Comparison of ENCODE assay signal across 8 cellular contexts in the genomic region with DNA sequence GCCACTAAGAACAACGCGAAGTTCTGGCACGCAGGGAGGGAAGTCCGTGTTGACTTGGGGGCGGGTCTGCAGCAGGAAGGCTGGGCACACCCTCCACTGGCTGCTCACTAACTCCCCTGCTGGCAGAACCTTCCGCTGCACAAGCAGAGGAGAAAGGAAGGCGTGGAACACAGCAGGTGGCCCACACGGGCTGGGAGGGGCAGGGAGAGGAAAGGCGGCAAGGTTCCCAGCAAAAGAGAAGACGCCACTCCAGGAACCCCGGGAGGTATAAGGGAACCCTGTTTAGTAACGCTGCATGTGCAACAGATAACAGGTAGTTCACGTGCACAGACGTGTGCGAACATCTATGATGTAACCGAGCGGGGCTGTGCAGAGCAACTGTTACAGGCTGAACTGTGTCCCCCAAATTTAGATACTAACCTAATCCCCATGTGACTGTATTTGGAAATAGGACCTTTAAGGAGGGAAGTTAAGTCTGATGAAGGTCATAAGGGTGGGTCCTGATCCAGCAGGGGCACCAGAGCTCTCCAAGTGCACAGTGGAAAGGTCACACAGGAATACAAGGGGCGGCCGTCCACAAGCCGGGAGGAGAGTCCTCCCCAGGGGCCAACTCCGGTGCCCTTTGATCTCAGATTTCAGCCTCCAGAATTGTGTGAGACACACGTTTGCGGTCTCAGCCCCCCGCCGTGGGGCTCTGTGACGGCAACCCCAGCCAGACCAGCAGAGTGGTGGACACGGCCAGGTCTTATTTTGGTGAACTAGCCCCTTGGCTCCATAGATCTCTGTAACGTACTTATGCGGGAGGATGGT.
DNase-seq lines count a peak whose midpoint lies in the region; ATAC-seq, FAIRE-seq and TF ChIP-seq lines count a peak whose summit lies in the region.
"Not testable (repeated sequence)": the region's sequence is repeated elsewhere in the genome, so short reads cannot be mapped to it uniquely, and the experiment has no call there.

No MANE protein-coding gene starts in this region.

- DNase-seq in HTR-8/SVneo (ENCODE audit: insufficient read length, low spot score); Right ventricle myocardium superior: not testable (repeated sequence)
- peak; percentile 84 for DNase-seq in NCI-H82 (lab: John Stamatoyannopoulos, UW)
- peak; percentile 23 for DNase-seq in activated CD4-positive, alpha-beta T cell treated with anti-CD3 and anti-CD28 coated beads, Interleukin-2, amount 10 ng/mL, durations not matched to agents 7 days and 5 days
- peak; percentile 24 for DNase-seq in brain microvascular endothelial cell
- DNase-seq in mucosa of descending colon: peak in 2 of 3 donors; percentile 59 to 80
- DNase-seq in stimulated activated CD4-positive, alpha-beta T cell treated with anti-CD3 and anti-CD28 coated beads, Interleukin-15, amount 100 ng/mL, for 24 hours: peak; percentile 18

- POLR2A ChIA-PET in activated CD4-positive, alpha-beta T cell treated with anti-CD3 and anti-CD28 coated beads, Interleukin-2, amount 10 ng/mL, durations not matched to agents 7 days and 5 days (lab: Charles Lee): not testable (repeated sequence)

- H3K27ac ChIP-seq in C4-2B, brain microvascular endothelial cell: not testable (repeated sequence)

- peak; percentile 67 for TF ChIP-seq CTCF in C4-2B (conservative IDR thresholded peaks at IDR 0.05)
- TF ChIP-seq CTCF in brain microvascular endothelial cell (IDR thresholded peaks at IDR 0.05; ENCODE audit: low read depth, low read length, missing control alignments): peak; percentile 56
- TF ChIP-seq CTCF in mucosa of descending colon (IDR thresholded peaks at IDR 0.05): peak; percentile 37

- peaks cover 23% of the 10 kb centered on the region for H3K36me3 Mint-ChIP-seq in activated CD4-positive, alpha-beta T cell treated with anti-CD3 and anti-CD28 coated beads, Interleukin-2, amount 10 ng/mL, durations not matched to agents 7 days and 5 days (ENCODE audit: low read depth)

- not testable (repeated sequence) for H3K4me3 Mint-ChIP-seq in activated CD4-positive, alpha-beta T cell treated with anti-CD3 and anti-CD28 coated beads, Interleukin-2, amount 10 ng/mL, durations not matched to agents 7 days and 5 days

- not testable (repeated sequence) for H3K4me1 ChIP-seq in mucosa of descending colon (ENCODE audit: low read depth)

- CTCF ChIA-PET in activated CD4-positive, alpha-beta T cell treated with anti-CD3 and anti-CD28 coated beads, Interleukin-2, amount 10 ng/mL, durations not matched to agents 7 days and 5 days (lab: Charles Lee): interaction anchor here (1.1 kb wide), 1 partner anchor 8 kb away, joined by 3 read pairs; no protein-coding TSS in a partner anchor

- not testable (repeated sequence) for H3K36me3 ChIP-seq in brain microvascular endothelial cell (replicated peaks); mucosa of descending colon (ENCODE audit: low read depth)

- ATAC-seq in Right ventricle myocardium superior (ENCODE audit: poor library complexity): peak; percentile 87
- peak; percentile 99 for ATAC-seq in mucosa of descending colon

- not testable (repeated sequence) for H3K9me3 ChIP-seq in mucosa of descending colon

- H3K27me3 Mint-ChIP-seq in activated CD4-positive, alpha-beta T cell treated with anti-CD3 and anti-CD28 coated beads, Interleukin-2, amount 10 ng/mL, durations not matched to agents 7 days and 5 days: not testable (repeated sequence)

- H3K4me3 ChIP-seq in brain microvascular endothelial cell (ENCODE audit: low read depth, low read length); mucosa of descending colon: not testable (repeated sequence)

- peak; percentile 52 for FAIRE-seq in HTR-8/SVneo (lab: Jason Lieb, UNC)

- not testable (repeated sequence) for H3K27me3 ChIP-seq in brain microvascular endothelial cell (replicated peaks)

- intact Hi-C loops in Right ventricle myocardium superior (cut with DNase I); mucosa of descending colon (cut with DNase I, micrococcal nuclease): not testable (repeated sequence)

- not testable (repeated sequence) for H3K4me1 Mint-ChIP-seq in activated CD4-positive, alpha-beta T cell treated with anti-CD3 and anti-CD28 coated beads, Interleukin-2, amount 10 ng/mL, durations not matched to agents 7 days and 5 days

- H3K9me3 Mint-ChIP-seq in activated CD4-positive, alpha-beta T cell treated with anti-CD3 and anti-CD28 coated beads, Interleukin-2, amount 10 ng/mL, durations not matched to agents 7 days and 5 days: peaks cover 10% of the 10 kb centered on the region

- not testable (repeated sequence) for H3K27ac Mint-ChIP-seq in activated CD4-positive, alpha-beta T cell treated with anti-CD3 and anti-CD28 coated beads, Interleukin-2, amount 10 ng/mL, durations not matched to agents 7 days and 5 days

- in situ Hi-C loops in brain microvascular endothelial cell (cut with HindIII; ENCODE audit: low pct_ligation_motif_present, low sequenced_read_pairs): not testable (repeated sequence)
